ENCODE assay signal across 8 cellular contexts in genomic region chr20:41078329-41078728, GRCh38. TPM values are rescaled to one million over a fixed set of nuclear protein-coding genes. Genes with fewer than 3 reads are reported as not detected.
A peak's percentile ranks its signal among the peaks of the same experiment; 100 is the strongest.
DNase-seq lines count a peak whose midpoint lies in the region; ATAC-seq, FAIRE-seq and TF ChIP-seq lines count a peak whose summit lies in the region.

No MANE protein-coding gene starts in this region.

- H3K9me3 Mint-ChIP-seq in activated naive CD8-positive, alpha-beta T cell treated with anti-CD3 and anti-CD28 coated beads for 36 hours = no peaks in the 10 kb centered on the region

- TF ChIP-seq EP300 in upper lobe of left lung (IDR thresholded peaks at IDR 0.05) = no peak

- peaks cover 33% of the 10 kb centered on the region for H3K36me3 Mint-ChIP-seq in activated naive CD8-positive, alpha-beta T cell treated with anti-CD3 and anti-CD28 coated beads for 36 hours

- no peaks in the 10 kb centered on the region for H3K9me1 ChIP-seq in keratinocyte (ENCODE audit: control insufficient read depth, extremely low read depth, insufficient read depth, low read length)

- peak overlapping the region; percentile 31 for H3K27ac Mint-ChIP-seq in activated naive CD8-positive, alpha-beta T cell treated with anti-CD3 and anti-CD28 coated beads for 36 hours

- H2AFZ ChIP-seq in keratinocyte (ENCODE audit: control insufficient read depth, low read length) = no peak overlapping the region

- dilution Hi-C loops in keratinocyte (cut with MboI; ENCODE audit: extremely low pct_ligation_motif_present, low sequenced_read_pairs) = no loop called here

- TF ChIP-seq CTCF in keratinocyte (optimal IDR thresholded peaks at IDR 0.05 in 1 of 3, IDR thresholded peaks at IDR 0.05 in 1 of 3, conservative IDR thresholded peaks at IDR 0.05 in 1 of 3; ENCODE audit: extremely low read depth in 1 of 3, insufficient read depth in 2 of 3, low read length in 3 of 3) (peak in 2 of 3 experiments; percentile 29 to 36), upper lobe of left lung (IDR thresholded peaks at IDR 0.05) (peak; percentile 28 to 68 (median 47))

- peaks cover 14 to 38% of the 10 kb centered on the region in 2 experiments for H3K36me3 ChIP-seq in keratinocyte (ENCODE audit: control insufficient read depth in 2 of 2, extremely low read depth in 1 of 2, insufficient read depth in 2 of 2, low read length in 2 of 2)
- H3K36me3 ChIP-seq in upper lobe of left lung = peaks cover 7 to 56% (median 24%) of the 10 kb centered on the region in 4 donors

- no peak for TF ChIP-seq POLR2A in upper lobe of left lung (IDR thresholded peaks at IDR 0.05)

- peaks cover 39% of the 10 kb centered on the region for H3K4me1 Mint-ChIP-seq in activated naive CD8-positive, alpha-beta T cell treated with anti-CD3 and anti-CD28 coated beads for 36 hours

- no peak overlapping the region for H3K9ac ChIP-seq in keratinocyte (ENCODE audit: control insufficient read depth, extremely low read depth, insufficient read depth, low read length)

- H3K79me2 ChIP-seq in keratinocyte (ENCODE audit: control insufficient read depth, insufficient read depth, low read length) = peaks cover 43% of the 10 kb centered on the region

- ATAC-seq in upper lobe of left lung (ENCODE audit: low FRiP score in 2 of 2) = peak; percentile 64 to 83
- ATAC-seq in GM21515 (IDR thresholded peaks at IDR 0.05; ENCODE audit: unreplicated experiment) = no peak

- H3K9me3 ChIP-seq in keratinocyte (ENCODE audit: control insufficient read depth, low read depth, low read length) (no peaks in the 10 kb centered on the region), upper lobe of left lung (no peaks in the 10 kb centered on the region)

- peaks cover 2% of the 10 kb centered on the region for H3K4me1 ChIP-seq in keratinocyte (ENCODE audit: control insufficient read depth, extremely low read depth, insufficient read depth, low read length)
- H3K4me1 ChIP-seq in upper lobe of left lung = peaks cover 26 to 60% (median 43%) of the 10 kb centered on the region in 4 donors

- peak; percentile 69 for FAIRE-seq in HTR-8/SVneo (lab: Jason Lieb, UNC)
- FAIRE-seq in keratinocyte (lab: Jason Lieb, UNC) = no peak

- H3K27me3 Mint-ChIP-seq in activated naive CD8-positive, alpha-beta T cell treated with anti-CD3 and anti-CD28 coated beads for 36 hours = no peaks in the 10 kb centered on the region

- H3K27me3 ChIP-seq in keratinocyte (ENCODE audit: control insufficient read depth, extremely low read depth, insufficient read depth, low read length) (no peaks in the 10 kb centered on the region), upper lobe of left lung (no peaks in the 10 kb centered on the region)

- H3K4me2 ChIP-seq in keratinocyte (ENCODE audit: control insufficient read depth, extremely low read depth, insufficient read depth, low read depth, low read length) = no peak overlapping the region

- H3K4me3 Mint-ChIP-seq in activated naive CD8-positive, alpha-beta T cell treated with anti-CD3 and anti-CD28 coated beads for 36 hours = no peak overlapping the region

- H3K4me3 ChIP-seq in keratinocyte (ENCODE audit: control insufficient read depth in 2 of 3, extremely low read depth in 1 of 3, insufficient read depth in 2 of 3, low read depth in 1 of 3, low read length in 3 of 3) (no peak overlapping the region), upper lobe of left lung (no peak overlapping the region)

- DNase-seq in COLO829 (ENCODE audit: low spot score) = peak; percentile 40
- DNase-seq in HTR-8/SVneo (ENCODE audit: insufficient read length, low spot score) = peak; percentile 91
- DNase-seq in activated naive CD8-positive, alpha-beta T cell treated with anti-CD3 and anti-CD28 coated beads for 36 hours = no peak
- no peak for DNase-seq in keratinocyte (ENCODE audit: low read depth, low spot score)
- no peak for DNase-seq in upper lobe of left lung
- no peak for DNase-seq in NCI-H774 (lab: John Stamatoyannopoulos, UW)
- DNase-seq in NCI-H526 treated with DMSO at 0.1 percent for 48 hours (lab: John Stamatoyannopoulos, UW) = no peak

- H3K27ac ChIP-seq in keratinocyte (ENCODE audit: control insufficient read depth, insufficient read depth, low read length) (no peak overlapping the region), upper lobe of left lung (peak overlapping the region in 3 of 4 donors; percentile 51 to 72 (median 57))

- H4K20me1 ChIP-seq in keratinocyte (ENCODE audit: control insufficient read depth, extremely low read depth, insufficient read depth, low read length) = no peaks in the 10 kb centered on the region

RNA-seq across cellular contexts. Expression of gene TOP1, which starts 49.7 kb away (rescaled TPM):
- total RNA-seq in activated naive CD8-positive, alpha-beta T cell treated with anti-CD3 and anti-CD28 coated beads for 36 hours = 100 to 1,000 TPM in 1 of 2 experiments, 10 to 100 TPM in 1; 99.6 to 102 TPM
- 13.8 to 25.2 TPM (median 20.4 TPM) in 3 replicates for polyA plus RNA-seq in keratinocyte
- polyA plus RNA-seq in keratinocyte (2011; ENCODE audit: low read depth) = 249 TPM
- 15.7 and 22.8 TPM in 2 replicates for polyA plus RNA-seq in keratinocyte (2011; cell fraction: cytosol; rRNA removed)
- 30.5 and 40.4 TPM in 2 replicates for polyA plus RNA-seq in keratinocyte (2011; cell fraction: nucleus; rRNA removed)
- 58.4 and 64.0 TPM in 2 replicates for polyA plus RNA-seq in keratinocyte (2012; ENCODE audit: low replicate concordance)
- 7.4 to 27.4 TPM (median 7.8 TPM) in 3 replicates for polyA minus RNA-seq in keratinocyte
- polyA minus RNA-seq in keratinocyte (2011; cell fraction: cytosol; rRNA and poly(A)+ RNA removed) = 16.5 TPM
- polyA minus RNA-seq in keratinocyte (2011; cell fraction: nucleus; rRNA and poly(A)+ RNA removed) = 14.8 and 40.6 TPM in 2 replicates
- total RNA-seq in upper lobe of left lung = 10 to 100 TPM; 39.8 to 94.2 (median 49.0) TPM

RNA-seq across cellular contexts. Expression of gene PLCG1, which starts 59.0 kb away (rescaled TPM):
- 100 to 1,000 TPM; 156 to 162 TPM for total RNA-seq in activated naive CD8-positive, alpha-beta T cell treated with anti-CD3 and anti-CD28 coated beads for 36 hours
- 38.4 to 54.1 TPM (median 41.5 TPM) in 3 replicates for polyA plus RNA-seq in keratinocyte
- 10.7 TPM for polyA plus RNA-seq in keratinocyte (2011; ENCODE audit: low read depth)
- 23.0 and 28.7 TPM in 2 replicates for polyA plus RNA-seq in keratinocyte (2011; cell fraction: cytosol; rRNA removed)
- 196 and 248 TPM in 2 replicates for polyA plus RNA-seq in keratinocyte (2011; cell fraction: nucleus; rRNA removed)
- 25.4 and 40.6 TPM in 2 replicates for polyA plus RNA-seq in keratinocyte (2012; ENCODE audit: low replicate concordance)
- 75.0 to 143 TPM (median 82.5 TPM) in 3 replicates for polyA minus RNA-seq in keratinocyte
- polyA minus RNA-seq in keratinocyte (2011; cell fraction: cytosol; rRNA and poly(A)+ RNA removed) = 36.3 TPM
- polyA minus RNA-seq in keratinocyte (2011; cell fraction: nucleus; rRNA and poly(A)+ RNA removed) = 83.8 and 89.8 TPM in 2 replicates
- total RNA-seq in upper lobe of left lung = 100 to 1,000 TPM in 3 of 6 donors, 10 to 100 TPM in 3; 69.8 to 383 (median 99.5) TPM

Comparison
In these comparisons a context has a peak if more than half of its experiments do, and no peak if none do; other contexts are left out.
1. DNase-seq: peak in COLO829 (single experiment) and HTR-8/SVneo (single experiment); none in activated naive CD8-positive, alpha-beta T cell treated with anti-CD3 and anti-CD28 coated beads for 36 hours (single experiment), keratinocyte (single experiment), upper lobe of left lung (0 of 2), NCI-H774 (single experiment) and NCI-H526 treated with DMSO at 0.1 percent for 48 hours (single experiment).